Comparison of ENCODE assay signal across 2 cellular contexts in the genomic region with DNA sequence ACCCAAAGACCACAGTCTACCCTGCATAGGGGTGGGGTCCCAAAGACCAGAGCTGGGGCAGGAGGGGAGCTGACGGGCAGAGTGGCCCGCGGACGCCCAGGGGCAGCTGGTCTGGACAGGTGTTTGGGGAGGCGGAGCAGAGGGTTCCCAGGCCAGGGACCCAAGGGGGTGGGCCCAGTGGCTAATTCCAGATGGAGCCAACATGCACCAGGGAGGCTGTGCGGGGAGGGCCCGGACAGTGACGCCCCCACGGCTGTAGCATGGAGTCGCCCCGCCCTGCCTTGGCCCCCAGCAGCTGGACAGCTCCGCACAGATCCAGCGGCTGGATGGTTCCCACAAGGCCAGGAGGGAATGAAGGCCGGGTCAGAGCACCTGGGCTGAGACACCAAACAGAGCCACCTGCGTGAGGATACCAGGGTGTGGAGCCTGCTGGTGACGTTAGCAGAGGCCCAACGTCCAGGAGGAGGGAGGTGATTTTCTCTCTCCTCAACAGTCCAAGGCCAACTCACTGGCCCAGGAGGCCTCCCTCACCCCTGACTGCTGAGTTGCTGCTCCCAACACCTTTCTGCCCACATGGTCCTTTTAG.
TF ChIP-seq lines count a peak whose summit lies in the region.

No MANE protein-coding gene starts in this region.

TF ChIP-seq in PFSK-1, 5 proteins besides CTCF, POLR2A, EP300 and RAD21:
- no peak for TF ChIP-seq FOXP2 (optimal IDR thresholded peaks at IDR 0.05; ENCODE audit: borderline replicate concordance, extremely low read depth, extremely low read length, insufficient read depth)
- TF ChIP-seq, protein P1, sequence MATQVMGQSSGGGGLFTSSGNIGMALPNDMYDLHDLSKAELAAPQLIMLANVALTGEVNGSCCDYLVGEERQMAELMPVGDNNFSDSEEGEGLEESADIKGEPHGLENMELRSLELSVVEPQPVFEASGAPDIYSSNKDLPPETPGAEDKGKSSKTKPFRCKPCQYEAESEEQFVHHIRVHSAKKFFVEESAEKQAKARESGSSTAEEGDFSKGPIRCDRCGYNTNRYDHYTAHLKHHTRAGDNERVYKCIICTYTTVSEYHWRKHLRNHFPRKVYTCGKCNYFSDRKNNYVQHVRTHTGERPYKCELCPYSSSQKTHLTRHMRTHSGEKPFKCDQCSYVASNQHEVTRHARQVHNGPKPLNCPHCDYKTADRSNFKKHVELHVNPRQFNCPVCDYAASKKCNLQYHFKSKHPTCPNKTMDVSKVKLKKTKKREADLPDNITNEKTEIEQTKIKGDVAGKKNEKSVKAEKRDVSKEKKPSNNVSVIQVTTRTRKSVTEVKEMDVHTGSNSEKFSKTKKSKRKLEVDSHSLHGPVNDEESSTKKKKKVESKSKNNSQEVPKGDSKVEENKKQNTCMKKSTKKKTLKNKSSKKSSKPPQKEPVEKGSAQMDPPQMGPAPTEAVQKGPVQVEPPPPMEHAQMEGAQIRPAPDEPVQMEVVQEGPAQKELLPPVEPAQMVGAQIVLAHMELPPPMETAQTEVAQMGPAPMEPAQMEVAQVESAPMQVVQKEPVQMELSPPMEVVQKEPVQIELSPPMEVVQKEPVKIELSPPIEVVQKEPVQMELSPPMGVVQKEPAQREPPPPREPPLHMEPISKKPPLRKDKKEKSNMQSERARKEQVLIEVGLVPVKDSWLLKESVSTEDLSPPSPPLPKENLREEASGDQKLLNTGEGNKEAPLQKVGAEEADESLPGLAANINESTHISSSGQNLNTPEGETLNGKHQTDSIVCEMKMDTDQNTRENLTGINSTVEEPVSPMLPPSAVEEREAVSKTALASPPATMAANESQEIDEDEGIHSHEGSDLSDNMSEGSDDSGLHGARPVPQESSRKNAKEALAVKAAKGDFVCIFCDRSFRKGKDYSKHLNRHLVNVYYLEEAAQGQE (IDR thresholded peaks at IDR 0.05; ENCODE audit: insufficient read depth in 1 of 2, low read depth in 2 of 2, low read length in 2 of 2) = peak; percentile 49 to 83; a peak in 2 of 4 replicates

TF ChIP-seq in H1, 55 proteins besides CTCF, POLR2A, EP300 and RAD21:
- TF ChIP-seq, protein P2, sequence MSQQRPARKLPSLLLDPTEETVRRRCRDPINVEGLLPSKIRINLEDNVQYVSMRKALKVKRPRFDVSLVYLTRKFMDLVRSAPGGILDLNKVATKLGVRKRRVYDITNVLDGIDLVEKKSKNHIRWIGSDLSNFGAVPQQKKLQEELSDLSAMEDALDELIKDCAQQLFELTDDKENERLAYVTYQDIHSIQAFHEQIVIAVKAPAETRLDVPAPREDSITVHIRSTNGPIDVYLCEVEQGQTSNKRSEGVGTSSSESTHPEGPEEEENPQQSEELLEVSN (IDR thresholded peaks at IDR 0.05) = 0 out of 2 replicates have a peak, but pooled peaks have one; percentile 28
- TF ChIP-seq RBBP5 (IDR thresholded peaks at IDR 0.05; ENCODE audit: borderline replicate concordance, low read depth, low read length) = no peak
- TF ChIP-seq SIX5 (IDR thresholded peaks at IDR 0.05; ENCODE audit: low read depth, low read length) = no peak
- TF ChIP-seq RFX5 (IDR thresholded peaks at IDR 0.05; ENCODE audit: borderline replicate concordance, low read depth, low read length) = no peak
TF ChIP-seq in H1: peak in this region for 1.
